In the genomic region with DNA sequence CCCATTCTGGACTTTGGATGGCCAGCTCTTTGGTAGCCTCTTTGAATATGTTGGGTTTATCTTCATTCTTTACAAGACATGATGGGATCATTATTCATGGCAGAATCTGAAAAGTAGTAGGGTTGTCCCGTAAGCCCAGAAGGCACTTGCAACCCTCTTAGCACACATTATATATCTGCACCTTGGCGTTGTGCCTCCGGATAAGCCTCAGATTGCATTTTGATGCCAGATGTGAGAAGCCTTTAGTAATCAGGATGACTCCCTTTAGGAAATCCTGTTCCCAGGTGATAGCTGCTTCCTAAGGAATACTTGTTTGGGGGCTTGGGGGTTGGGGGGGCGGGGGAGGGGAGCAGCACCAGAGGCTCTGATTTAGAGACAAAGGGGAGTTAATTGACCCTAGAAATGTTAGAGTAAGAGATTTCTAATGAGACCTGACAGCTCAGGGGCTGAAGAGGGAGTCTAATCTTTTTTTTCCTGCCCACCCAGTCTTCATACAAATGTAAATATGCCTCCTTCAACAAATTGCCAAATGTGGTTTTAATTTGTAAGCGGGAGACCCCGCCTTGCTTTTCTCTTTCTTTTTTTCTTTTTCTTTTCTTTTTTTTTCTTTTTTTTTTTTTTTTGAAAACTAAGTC, we compare ENCODE assay signal across 3 cellular contexts.
TF ChIP-seq lines count a peak whose summit lies in the region.

No MANE protein-coding gene starts in this region.

TF ChIP-seq in A549, 52 proteins besides CTCF, POLR2A, EP300 and RAD21 (continues in another document):
- TF ChIP-seq, protein P1, sequence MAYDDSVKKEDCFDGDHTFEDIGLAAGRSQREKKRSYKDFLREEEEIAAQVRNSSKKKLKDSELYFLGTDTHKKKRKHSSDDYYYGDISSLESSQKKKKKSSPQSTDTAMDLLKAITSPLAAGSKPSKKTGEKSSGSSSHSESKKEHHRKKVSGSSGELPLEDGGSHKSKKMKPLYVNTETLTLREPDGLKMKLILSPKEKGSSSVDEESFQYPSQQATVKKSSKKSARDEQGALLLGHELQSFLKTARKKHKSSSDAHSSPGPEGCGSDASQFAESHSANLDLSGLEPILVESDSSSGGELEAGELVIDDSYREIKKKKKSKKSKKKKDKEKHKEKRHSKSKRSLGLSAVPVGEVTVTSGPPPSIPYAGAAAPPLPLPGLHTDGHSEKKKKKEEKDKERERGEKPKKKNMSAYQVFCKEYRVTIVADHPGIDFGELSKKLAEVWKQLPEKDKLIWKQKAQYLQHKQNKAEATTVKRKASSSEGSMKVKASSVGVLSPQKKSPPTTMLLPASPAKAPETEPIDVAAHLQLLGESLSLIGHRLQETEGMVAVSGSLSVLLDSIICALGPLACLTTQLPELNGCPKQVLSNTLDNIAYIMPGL (CRISPR knock-in tag; IDR thresholded peaks at IDR 0.05; ENCODE audit: borderline replicate concordance): no peak
- no peak for TF ChIP-seq TFCP2L1 (CRISPR knock-in tag; IDR thresholded peaks at IDR 0.05)
- no peak for TF ChIP-seq CHD2 (IDR thresholded peaks at IDR 0.05; ENCODE audit: low read length, partially characterized antibody)
- no peak for TF ChIP-seq NR3C1 (IDR thresholded peaks at IDR 0.05)
- no peak for TF ChIP-seq HOXB13 (CRISPR knock-in tag; IDR thresholded peaks at IDR 0.05; ENCODE audit: low read depth)
- TF ChIP-seq EHMT2 (IDR thresholded peaks at IDR 0.05; ENCODE audit: low read depth): no peak
- no peak for TF ChIP-seq POLR2AphosphoS2 (conservative IDR thresholded peaks at IDR 0.05; ENCODE audit: low read length)
- TF ChIP-seq RCOR1 (IDR thresholded peaks at IDR 0.05; ENCODE audit: low read depth, low read length): no peak
- no peak for TF ChIP-seq JUN (IDR thresholded peaks at IDR 0.05)
- no peak for TF ChIP-seq KDM1A (IDR thresholded peaks at IDR 0.05; ENCODE audit: low read depth)
- no peak for TF ChIP-seq FOSB (CRISPR knock-in tag; IDR thresholded peaks at IDR 0.05)
- TF ChIP-seq ZFP36 (IDR thresholded peaks at IDR 0.05; ENCODE audit: borderline replicate concordance, partially characterized antibody): no peak
- no peak for TF ChIP-seq KDM5A (IDR thresholded peaks at IDR 0.05)
- TF ChIP-seq RFX5 (IDR thresholded peaks at IDR 0.05): no peak
- TF ChIP-seq, protein P2, sequence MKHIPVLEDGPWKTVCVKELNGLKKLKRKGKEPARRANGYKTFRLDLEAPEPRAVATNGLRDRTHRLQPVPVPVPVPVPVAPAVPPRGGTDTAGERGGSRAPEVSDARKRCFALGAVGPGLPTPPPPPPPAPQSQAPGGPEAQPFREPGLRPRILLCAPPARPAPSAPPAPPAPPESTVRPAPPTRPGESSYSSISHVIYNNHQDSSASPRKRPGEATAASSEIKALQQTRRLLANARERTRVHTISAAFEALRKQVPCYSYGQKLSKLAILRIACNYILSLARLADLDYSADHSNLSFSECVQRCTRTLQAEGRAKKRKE (CRISPR knock-in tag; IDR thresholded peaks at IDR 0.05; ENCODE audit: low read depth): no peak
- TF ChIP-seq, protein P3, sequence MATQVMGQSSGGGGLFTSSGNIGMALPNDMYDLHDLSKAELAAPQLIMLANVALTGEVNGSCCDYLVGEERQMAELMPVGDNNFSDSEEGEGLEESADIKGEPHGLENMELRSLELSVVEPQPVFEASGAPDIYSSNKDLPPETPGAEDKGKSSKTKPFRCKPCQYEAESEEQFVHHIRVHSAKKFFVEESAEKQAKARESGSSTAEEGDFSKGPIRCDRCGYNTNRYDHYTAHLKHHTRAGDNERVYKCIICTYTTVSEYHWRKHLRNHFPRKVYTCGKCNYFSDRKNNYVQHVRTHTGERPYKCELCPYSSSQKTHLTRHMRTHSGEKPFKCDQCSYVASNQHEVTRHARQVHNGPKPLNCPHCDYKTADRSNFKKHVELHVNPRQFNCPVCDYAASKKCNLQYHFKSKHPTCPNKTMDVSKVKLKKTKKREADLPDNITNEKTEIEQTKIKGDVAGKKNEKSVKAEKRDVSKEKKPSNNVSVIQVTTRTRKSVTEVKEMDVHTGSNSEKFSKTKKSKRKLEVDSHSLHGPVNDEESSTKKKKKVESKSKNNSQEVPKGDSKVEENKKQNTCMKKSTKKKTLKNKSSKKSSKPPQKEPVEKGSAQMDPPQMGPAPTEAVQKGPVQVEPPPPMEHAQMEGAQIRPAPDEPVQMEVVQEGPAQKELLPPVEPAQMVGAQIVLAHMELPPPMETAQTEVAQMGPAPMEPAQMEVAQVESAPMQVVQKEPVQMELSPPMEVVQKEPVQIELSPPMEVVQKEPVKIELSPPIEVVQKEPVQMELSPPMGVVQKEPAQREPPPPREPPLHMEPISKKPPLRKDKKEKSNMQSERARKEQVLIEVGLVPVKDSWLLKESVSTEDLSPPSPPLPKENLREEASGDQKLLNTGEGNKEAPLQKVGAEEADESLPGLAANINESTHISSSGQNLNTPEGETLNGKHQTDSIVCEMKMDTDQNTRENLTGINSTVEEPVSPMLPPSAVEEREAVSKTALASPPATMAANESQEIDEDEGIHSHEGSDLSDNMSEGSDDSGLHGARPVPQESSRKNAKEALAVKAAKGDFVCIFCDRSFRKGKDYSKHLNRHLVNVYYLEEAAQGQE (IDR thresholded peaks at IDR 0.05): no peak
- no peak for TF ChIP-seq ZC3H11A (IDR thresholded peaks at IDR 0.05)

TF ChIP-seq in IMR-90, 13 proteins besides CTCF, POLR2A, EP300 and RAD21:
- TF ChIP-seq FOS (IDR thresholded peaks at IDR 0.05; ENCODE audit: low read depth, low read length): no peak
- TF ChIP-seq CEBPB (IDR thresholded peaks at IDR 0.05; ENCODE audit: low read depth, low read length): no peak
- no peak for TF ChIP-seq BHLHE40 (IDR thresholded peaks at IDR 0.05; ENCODE audit: low read depth, low read length)
- TF ChIP-seq CHD1 (IDR thresholded peaks at IDR 0.05; ENCODE audit: low read depth, low read length): no peak
- TF ChIP-seq, protein P4, sequence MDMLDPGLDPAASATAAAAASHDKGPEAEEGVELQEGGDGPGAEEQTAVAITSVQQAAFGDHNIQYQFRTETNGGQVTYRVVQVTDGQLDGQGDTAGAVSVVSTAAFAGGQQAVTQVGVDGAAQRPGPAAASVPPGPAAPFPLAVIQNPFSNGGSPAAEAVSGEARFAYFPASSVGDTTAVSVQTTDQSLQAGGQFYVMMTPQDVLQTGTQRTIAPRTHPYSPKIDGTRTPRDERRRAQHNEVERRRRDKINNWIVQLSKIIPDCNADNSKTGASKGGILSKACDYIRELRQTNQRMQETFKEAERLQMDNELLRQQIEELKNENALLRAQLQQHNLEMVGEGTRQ (IDR thresholded peaks at IDR 0.05; ENCODE audit: low read depth, low read length): no peak
- TF ChIP-seq SMC3 (IDR thresholded peaks at IDR 0.05; ENCODE audit: low read depth, low read length): no peak
- no peak for TF ChIP-seq MAZ (IDR thresholded peaks at IDR 0.05; ENCODE audit: borderline replicate concordance, low read depth, low read length)
- TF ChIP-seq NFE2L2 (IDR thresholded peaks at IDR 0.05; ENCODE audit: low read depth, low read length): no peak
- TF ChIP-seq RFX5 (IDR thresholded peaks at IDR 0.05; ENCODE audit: low read depth, low read length): no peak
- TF ChIP-seq RCOR1 (IDR thresholded peaks at IDR 0.05; ENCODE audit: insufficient replicate concordance, low read length): no peak
- TF ChIP-seq MAFK (IDR thresholded peaks at IDR 0.05; ENCODE audit: low read depth, low read length): no peak
- TF ChIP-seq MXI1 (IDR thresholded peaks at IDR 0.05; ENCODE audit: borderline replicate concordance, low read depth, low read length): no peak
TF ChIP-seq in IMR-90: peak in this region for 0.

TF ChIP-seq in HepG2, 621 proteins besides CTCF, POLR2A, EP300 and RAD21:
- TF ChIP-seq PCBP1 (IDR thresholded peaks at IDR 0.05; ENCODE audit: borderline replicate concordance, low read depth, low read length) (no peak), ZNF143 (CRISPR knock-in tag; IDR thresholded peaks at IDR 0.05) (no peak), ZSCAN12 (CRISPR knock-in tag; IDR thresholded peaks at IDR 0.05) (no peak)
- TF ChIP-seq, protein P5, sequence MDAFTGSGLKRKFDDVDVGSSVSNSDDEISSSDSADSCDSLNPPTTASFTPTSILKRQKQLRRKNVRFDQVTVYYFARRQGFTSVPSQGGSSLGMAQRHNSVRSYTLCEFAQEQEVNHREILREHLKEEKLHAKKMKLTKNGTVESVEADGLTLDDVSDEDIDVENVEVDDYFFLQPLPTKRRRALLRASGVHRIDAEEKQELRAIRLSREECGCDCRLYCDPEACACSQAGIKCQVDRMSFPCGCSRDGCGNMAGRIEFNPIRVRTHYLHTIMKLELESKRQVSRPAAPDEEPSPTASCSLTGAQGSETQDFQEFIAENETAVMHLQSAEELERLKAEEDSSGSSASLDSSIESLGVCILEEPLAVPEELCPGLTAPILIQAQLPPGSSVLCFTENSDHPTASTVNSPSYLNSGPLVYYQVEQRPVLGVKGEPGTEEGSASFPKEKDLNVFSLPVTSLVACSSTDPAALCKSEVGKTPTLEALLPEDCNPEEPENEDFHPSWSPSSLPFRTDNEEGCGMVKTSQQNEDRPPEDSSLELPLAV (CRISPR knock-in tag; conservative IDR thresholded peaks at IDR 0.05; ENCODE audit: low read depth): no peak
- TF ChIP-seq, protein P6, sequence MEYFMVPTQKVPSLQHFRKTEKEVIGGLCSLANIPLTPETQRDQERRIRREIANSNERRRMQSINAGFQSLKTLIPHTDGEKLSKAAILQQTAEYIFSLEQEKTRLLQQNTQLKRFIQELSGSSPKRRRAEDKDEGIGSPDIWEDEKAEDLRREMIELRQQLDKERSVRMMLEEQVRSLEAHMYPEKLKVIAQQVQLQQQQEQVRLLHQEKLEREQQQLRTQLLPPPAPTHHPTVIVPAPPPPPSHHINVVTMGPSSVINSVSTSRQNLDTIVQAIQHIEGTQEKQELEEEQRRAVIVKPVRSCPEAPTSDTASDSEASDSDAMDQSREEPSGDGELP (IDR thresholded peaks at IDR 0.05; ENCODE audit: borderline replicate concordance, low read depth): no peak
- TF ChIP-seq, protein P7, sequence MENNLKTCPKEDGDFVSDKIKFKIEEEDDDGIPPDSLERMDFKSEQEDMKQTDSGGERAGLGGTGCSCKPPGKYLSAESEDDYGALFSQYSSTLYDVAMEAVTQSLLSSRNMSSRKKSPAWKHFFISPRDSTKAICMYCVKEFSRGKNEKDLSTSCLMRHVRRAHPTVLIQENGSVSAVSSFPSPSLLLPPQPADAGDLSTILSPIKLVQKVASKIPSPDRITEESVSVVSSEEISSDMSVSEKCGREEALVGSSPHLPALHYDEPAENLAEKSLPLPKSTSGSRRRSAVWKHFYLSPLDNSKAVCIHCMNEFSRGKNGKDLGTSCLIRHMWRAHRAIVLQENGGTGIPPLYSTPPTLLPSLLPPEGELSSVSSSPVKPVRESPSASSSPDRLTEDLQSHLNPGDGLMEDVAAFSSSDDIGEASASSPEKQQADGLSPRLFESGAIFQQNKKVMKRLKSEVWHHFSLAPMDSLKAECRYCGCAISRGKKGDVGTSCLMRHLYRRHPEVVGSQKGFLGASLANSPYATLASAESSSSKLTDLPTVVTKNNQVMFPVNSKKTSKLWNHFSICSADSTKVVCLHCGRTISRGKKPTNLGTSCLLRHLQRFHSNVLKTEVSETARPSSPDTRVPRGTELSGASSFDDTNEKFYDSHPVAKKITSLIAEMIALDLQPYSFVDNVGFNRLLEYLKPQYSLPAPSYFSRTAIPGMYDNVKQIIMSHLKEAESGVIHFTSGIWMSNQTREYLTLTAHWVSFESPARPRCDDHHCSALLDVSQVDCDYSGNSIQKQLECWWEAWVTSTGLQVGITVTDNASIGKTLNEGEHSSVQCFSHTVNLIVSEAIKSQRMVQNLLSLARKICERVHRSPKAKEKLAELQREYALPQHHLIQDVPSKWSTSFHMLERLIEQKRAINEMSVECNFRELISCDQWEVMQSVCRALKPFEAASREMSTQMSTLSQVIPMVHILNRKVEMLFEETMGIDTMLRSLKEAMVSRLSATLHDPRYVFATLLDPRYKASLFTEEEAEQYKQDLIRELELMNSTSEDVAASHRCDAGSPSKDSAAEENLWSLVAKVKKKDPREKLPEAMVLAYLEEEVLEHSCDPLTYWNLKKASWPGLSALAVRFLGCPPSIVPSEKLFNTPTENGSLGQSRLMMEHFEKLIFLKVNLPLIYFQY (CRISPR knock-in tag; IDR thresholded peaks at IDR 0.05; ENCODE audit: borderline replicate concordance): no peak
